ENCODE assay signal across 8 cellular contexts in the genomic region with DNA sequence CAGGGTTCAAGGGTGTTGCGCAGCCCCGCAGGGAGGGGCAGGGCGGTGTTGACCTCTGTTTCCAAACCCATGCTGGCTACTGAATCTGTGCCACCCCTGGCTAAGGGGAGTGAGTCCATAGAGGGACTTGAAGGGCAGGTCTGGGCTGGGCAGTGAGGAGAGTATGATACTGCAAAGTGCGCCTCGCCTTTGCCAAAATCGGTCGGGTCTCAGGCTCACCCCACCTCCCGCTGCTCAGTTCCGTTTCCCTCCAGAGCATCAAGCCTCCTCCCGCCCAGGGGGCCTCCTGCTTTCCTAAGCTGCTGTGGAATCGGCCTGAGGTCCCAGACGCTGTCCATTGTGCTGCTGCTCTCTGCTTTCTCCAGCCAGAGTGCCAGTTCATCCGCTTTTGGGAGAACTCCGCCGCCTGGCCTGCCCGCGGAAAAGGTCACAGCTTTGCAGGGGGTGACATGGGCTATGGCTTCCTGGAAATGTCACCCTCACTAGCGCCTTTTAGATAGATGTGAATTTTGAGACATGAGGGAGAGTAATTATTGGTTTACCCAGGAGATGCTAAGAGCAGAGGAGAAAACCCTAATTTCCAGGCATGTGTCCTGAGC.
A peak's percentile ranks its signal among the peaks of the same experiment; 100 is the strongest.
DNase-seq lines count a peak whose midpoint lies in the region; ATAC-seq and TF ChIP-seq lines count a peak whose summit lies in the region.

No MANE protein-coding gene starts in this region.

- CTCF ChIA-PET in RWPE1 (lab: Yijun Ruan, JAX), result interaction anchor here (0.6 kb wide), 2 partner anchors 9 to 553 kb away, joined by 4 to 7 read pairs; no protein-coding TSS in a partner anchor

- H3K4me1 ChIP-seq in ectodermal cell (ENCODE audit: control insufficient read depth, insufficient read depth, low read length) (peaks cover 8% of the 10 kb centered on the region), mesodermal cell (ENCODE audit: control insufficient read depth, insufficient read depth, low read length, poor library complexity, severe bottlenecking) (no peaks in the 10 kb centered on the region), vagina (peaks cover 35% of the 10 kb centered on the region)

- H3K4me3 ChIP-seq in GM08714 (ENCODE audit: low read length), result peak overlapping the region; percentile 77
- H3K4me3 ChIP-seq in ectodermal cell (ENCODE audit: insufficient read depth, low read depth, low read length), result peak overlapping the region; percentile 91
- H3K4me3 ChIP-seq in mesodermal cell (ENCODE audit: extremely low read depth, insufficient read depth, low read length, poor library complexity, severe bottlenecking), result peak overlapping the region; percentile 85
- peak overlapping the region; percentile 66 to 78 for H3K4me3 ChIP-seq in vagina

- H3K27ac ChIP-seq in RWPE1 (peak overlapping the region; percentile 96), ectodermal cell (ENCODE audit: insufficient read depth, low read depth, low read length, poor library complexity, severe bottlenecking) (no peak overlapping the region), mesodermal cell (ENCODE audit: low read depth, low read length, severe bottlenecking) (peak overlapping the region; percentile 82), vagina (peak overlapping the region; percentile 78)

- POLR2A ChIA-PET in RWPE1 (lab: Yijun Ruan, JAX; ENCODE audit: low non-redundant PET), result no interaction called here

- intact Hi-C loops in vagina (cut with DNase I), result no loop called here

- DNase-seq in RWPE1 (ENCODE audit: low spot score), result no peak
- no peak for DNase-seq in vagina (ENCODE audit: extremely low spot score in 2 of 2)
- DNase-seq in cortex of kidney (lab: John Stamatoyannopoulos, UW), result no peak
- no peak for DNase-seq in occipital lobe (lab: John Stamatoyannopoulos, UW)

- TF ChIP-seq CTCF in RWPE1 (conservative IDR thresholded peaks at IDR 0.05; ENCODE audit: low read depth), result no peak
- TF ChIP-seq CTCF in vagina (IDR thresholded peaks at IDR 0.05), result no peak

- H3K9me3 ChIP-seq in ectodermal cell (ENCODE audit: control insufficient read depth, low read length), result no peaks in the 10 kb centered on the region
- H3K9me3 ChIP-seq in mesodermal cell (ENCODE audit: control insufficient read depth, low read length), result no peaks in the 10 kb centered on the region
- no peaks in the 10 kb centered on the region for H3K9me3 ChIP-seq in vagina

- 9 to 11% methylated on average over 18 of the region's 18 CpGs for WGBS in ectodermal cell, 2 experiments
- 14 to 17% methylated on average over 13 to 17 of the region's 18 CpGs for WGBS in mesodermal cell (ENCODE audit: insufficient coverage in 2 of 2), 2 experiments

- ATAC-seq in HG02678 (IDR thresholded peaks at IDR 0.05; ENCODE audit: unreplicated experiment), result peak; percentile 2

- H3K27me3 ChIP-seq in ectodermal cell (ENCODE audit: control insufficient read depth, insufficient read depth, low read length, poor library complexity, severe bottlenecking), result no peaks in the 10 kb centered on the region
- no peaks in the 10 kb centered on the region for H3K27me3 ChIP-seq in vagina

- no peaks in the 10 kb centered on the region for H3K36me3 ChIP-seq in ectodermal cell (ENCODE audit: control insufficient read depth, insufficient read depth, low read length)
- peaks cover 22% of the 10 kb centered on the region for H3K36me3 ChIP-seq in mesodermal cell (ENCODE audit: control insufficient read depth, insufficient read depth, low read length)
- H3K36me3 ChIP-seq in vagina, result no peaks in the 10 kb centered on the region

- no peak for TF ChIP-seq POLR2A in vagina (IDR thresholded peaks at IDR 0.05)
